12 cellular contexts compared by ENCODE assay signal in the genomic region with DNA sequence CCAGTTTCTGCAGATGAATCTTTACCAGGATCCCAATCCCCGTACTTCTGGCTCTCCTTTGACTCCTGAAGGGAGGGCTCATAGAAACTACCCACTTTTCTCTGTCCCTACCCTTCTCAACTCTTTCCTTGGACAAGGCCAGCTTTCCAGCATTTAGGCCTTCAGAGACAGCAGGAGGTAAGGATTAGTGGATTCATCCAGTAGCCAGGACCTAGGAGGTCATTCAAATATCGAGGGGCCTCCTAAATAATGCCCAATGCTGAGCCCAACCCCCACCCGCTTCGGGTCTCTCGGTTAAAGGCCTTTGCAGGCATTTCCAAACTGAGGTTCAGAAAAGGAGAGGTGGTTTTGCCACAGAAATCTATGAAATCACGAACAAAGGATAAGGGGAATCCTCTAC. TPM values are rescaled to one million over a fixed set of nuclear protein-coding genes. Genes with fewer than 3 reads are reported as not detected.
DNase-seq lines count a peak whose midpoint lies in the region; ATAC-seq, FAIRE-seq and TF ChIP-seq lines count a peak whose summit lies in the region.
"Had no signal": no experiment of that assay in that cellular context is flagged by ENCODE, and none has a peak within 500 bp of the region (broad histone marks: within the 10 kb centered on the region; RNA-seq: fewer than 3 reads in every experiment).

No MANE protein-coding gene starts in this region.

- peaks cover 23% of the 10 kb centered on the region for H3K79me2 ChIP-seq in GM23248 (ENCODE audit: insufficient read depth)

- ATAC-seq in HG02981 (IDR thresholded peaks at IDR 0.05; ENCODE audit: unreplicated experiment) (no peak), pancreas (no peak)
- ATAC-seq: T-cell had no signal

- H3K36me3 ChIP-seq in GM23248 (ENCODE audit: low read depth) (no peaks in the 10 kb centered on the region), pancreas (no peaks in the 10 kb centered on the region)

- no peak overlapping the region for H3K9ac ChIP-seq in GM23248

- H3K4me1 ChIP-seq in GM23248 (ENCODE audit: insufficient read depth) (peaks cover 72% of the 10 kb centered on the region), pancreas (no peaks in the 10 kb centered on the region)

- H3K9me3 ChIP-seq in GM23248 (ENCODE audit: low read depth) (no peaks in the 10 kb centered on the region), pancreas (no peaks in the 10 kb centered on the region)

- H3K4me3 ChIP-seq in GM23248, result no peak overlapping the region
- no peak overlapping the region for H3K4me3 ChIP-seq in skin epidermis
- H3K4me3 ChIP-seq in pancreas, result no peak overlapping the region

- in situ Hi-C loops in GM23248 (cut with MboI), result no loop called here

- no peaks in the 10 kb centered on the region for H3K9me2 ChIP-seq in GM23248 (ENCODE audit: insufficient read depth)

- H3K27ac ChIP-seq in GM23248 (peak overlapping the region; percentile 76; the same call in 1 of the 2 replicates), angular gyrus (ENCODE audit: low read depth, low read length) (peak overlapping the region; percentile 29), layer of hippocampus (ENCODE audit: low read depth, low read length) (peak overlapping the region; percentile 25), skin epidermis (peak overlapping the region in 19 of 21 experiments; percentile 28 to 100 (median 59)), pancreas (peak overlapping the region in 1 of 4 donors; percentile 8)

- H3K4me2 ChIP-seq in GM23248 (ENCODE audit: unreplicated experiment), result no peak overlapping the region

- FAIRE-seq in pancreas (lab: Jason Lieb, UNC), result no peak

- DNase-seq in GM23248, result no peak
- no peak for DNase-seq in NCI-H1694 (lab: John Stamatoyannopoulos, UW)
- no peak for DNase-seq in pancreas
- no peak for DNase-seq in DMS79 (lab: John Stamatoyannopoulos, UW)
- DNase-seq: activated CD4-positive, alpha-beta T cell treated with anti-CD3 and anti-CD28 coated beads, Interleukin-2, amount 10 ng/mL, durations not matched to agents 24 days and 14 days; MV-4-11; NCI-H226; T-cell had no signal

- intact Hi-C loops in pancreas (cut with DNase I), result no loop called here

- peak overlapping the region; percentile 53 for H2AFZ ChIP-seq in GM23248

- H3K27me3 ChIP-seq in GM23248 (replicated peaks; ENCODE audit: insufficient read depth), result no peaks in the 10 kb centered on the region
- no peaks in the 10 kb centered on the region for H3K27me3 ChIP-seq in layer of hippocampus (ENCODE audit: control insufficient read depth, insufficient read depth, low read length)
- no peaks in the 10 kb centered on the region for H3K27me3 ChIP-seq in pancreas

- TF ChIP-seq CTCF in pancreas (IDR thresholded peaks at IDR 0.05), result no peak

- peaks cover 45% of the 10 kb centered on the region for H3F3A ChIP-seq in GM23248 (ENCODE audit: insufficient read depth)

- H4K20me1 ChIP-seq in GM23248 (ENCODE audit: insufficient read depth), result no peaks in the 10 kb centered on the region

- WGBS in GM23248 (ENCODE audit: low coverage in 1 of 2, low lambda C conversion rate in 2 of 2, missing lambda C conversion rate in 2 of 2), 2 experiments, result 38 to 42% methylated on average over 6 of the region's 6 CpGs
- 62 to 65% methylated on average over 6 of the region's 6 CpGs for WGBS in pancreas, 2 donors

RNA-seq across cellular contexts. Expression of a gene that starts 4.7 kb away (rescaled TPM):
- 19.0 and 31.9 TPM in 2 replicates for total RNA-seq in GM23248 (2014; rRNA removed; shearing (Covaris generic))
- 13.2 and 14.3 TPM in 2 replicates for polyA plus RNA-seq in GM23248 (2016; fragmentation: Nextera tagmentation; extraction: Ambion mirVana)
- total RNA-seq in pancreas, result 10 to 100 TPM in 2 of 6 donors, 1 to 10 TPM in 4; 6.3 to 21.2 (median 8.8) TPM
- polyA plus RNA-seq in pancreas, result 10 to 100 TPM in 1 of 2 donors, 1 to 10 TPM in 1; 5.7 to 11.8 TPM
